In genomic region chr4:102827674-102828496, GRCh38 we compare ENCODE assay signal across 1 cellular context.
TF ChIP-seq lines count a peak whose summit lies in the region.

No MANE protein-coding gene starts in this region.

TF ChIP-seq in K562, 482 proteins besides CTCF, POLR2A, EP300 and RAD21 (continued from another document and continues in another):
- TF ChIP-seq, protein P1, sequence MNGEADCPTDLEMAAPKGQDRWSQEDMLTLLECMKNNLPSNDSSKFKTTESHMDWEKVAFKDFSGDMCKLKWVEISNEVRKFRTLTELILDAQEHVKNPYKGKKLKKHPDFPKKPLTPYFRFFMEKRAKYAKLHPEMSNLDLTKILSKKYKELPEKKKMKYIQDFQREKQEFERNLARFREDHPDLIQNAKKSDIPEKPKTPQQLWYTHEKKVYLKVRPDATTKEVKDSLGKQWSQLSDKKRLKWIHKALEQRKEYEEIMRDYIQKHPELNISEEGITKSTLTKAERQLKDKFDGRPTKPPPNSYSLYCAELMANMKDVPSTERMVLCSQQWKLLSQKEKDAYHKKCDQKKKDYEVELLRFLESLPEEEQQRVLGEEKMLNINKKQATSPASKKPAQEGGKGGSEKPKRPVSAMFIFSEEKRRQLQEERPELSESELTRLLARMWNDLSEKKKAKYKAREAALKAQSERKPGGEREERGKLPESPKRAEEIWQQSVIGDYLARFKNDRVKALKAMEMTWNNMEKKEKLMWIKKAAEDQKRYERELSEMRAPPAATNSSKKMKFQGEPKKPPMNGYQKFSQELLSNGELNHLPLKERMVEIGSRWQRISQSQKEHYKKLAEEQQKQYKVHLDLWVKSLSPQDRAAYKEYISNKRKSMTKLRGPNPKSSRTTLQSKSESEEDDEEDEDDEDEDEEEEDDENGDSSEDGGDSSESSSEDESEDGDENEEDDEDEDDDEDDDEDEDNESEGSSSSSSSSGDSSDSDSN (IDR thresholded peaks at IDR 0.05; ENCODE audit: borderline replicate concordance in 1 of 2, low read depth in 2 of 2, low read length in 2 of 2), result peak in 1 of 2 experiments; percentile 74; a peak in 1 of 4 replicates
- TF ChIP-seq JUND (IDR thresholded peaks at IDR 0.05; ENCODE audit: borderline replicate concordance, low read depth, low read length) (peak; percentile 53; the same call in 1 of the 2 replicates), JUND (tag; IDR thresholded peaks at IDR 0.05; ENCODE audit: borderline replicate concordance, low read depth, low read length) (peak; percentile 44; the same call in 1 of the 3 replicates), ZNF121 (CRISPR knock-in tag; conservative IDR thresholded peaks at IDR 0.05) (no peak), BCL6 (CRISPR knock-in tag; IDR thresholded peaks at IDR 0.05) (no peak), ZFP91 (CRISPR knock-in tag; IDR thresholded peaks at IDR 0.05) (no peak), ZNF311 (CRISPR knock-in tag; IDR thresholded peaks at IDR 0.05) (no peak), ZNF282 (CRISPR knock-in tag; IDR thresholded peaks at IDR 0.05) (no peak), NFYB (IDR thresholded peaks at IDR 0.05; ENCODE audit: extremely low read depth, insufficient read length) (peak; percentile 81), ERF (CRISPR knock-in tag; IDR thresholded peaks at IDR 0.05) (no peak), EP400 (IDR thresholded peaks at IDR 0.05) (peak; percentile 92), ZNF583 (CRISPR knock-in tag; IDR thresholded peaks at IDR 0.05) (no peak; the same call in 1 of the 2 replicates), ZNF696 (CRISPR knock-in tag; conservative IDR thresholded peaks at IDR 0.05) (no peak), CTCFL (IDR thresholded peaks at IDR 0.05; ENCODE audit: borderline replicate concordance, insufficient read depth, low read depth, low read length, poor library complexity, severe bottlenecking) (no peak), ZBTB12 (CRISPR knock-in tag; IDR thresholded peaks at IDR 0.05) (no peak), POLR2AphosphoS2 (IDR thresholded peaks at IDR 0.05; ENCODE audit: low read length) (peak; percentile 97), MCM2 (IDR thresholded peaks at IDR 0.05; ENCODE audit: low read depth) (no peak), IFI16 (CRISPR knock-in tag; IDR thresholded peaks at IDR 0.05) (no peak), ESRRB (CRISPR knock-in tag; IDR thresholded peaks at IDR 0.05; ENCODE audit: borderline replicate concordance) (no peak), KDM2B (CRISPR knock-in tag; IDR thresholded peaks at IDR 0.05) (no peak), STAG1 (CRISPR knock-in tag; IDR thresholded peaks at IDR 0.05; ENCODE audit: borderline replicate concordance) (no peak), ZKSCAN8 (CRISPR knock-in tag; IDR thresholded peaks at IDR 0.05) (no peak), ARID4B (CRISPR knock-in tag; IDR thresholded peaks at IDR 0.05) (no peak; the same call in 1 of the 2 replicates), POLR3G (IDR thresholded peaks at IDR 0.05; ENCODE audit: extremely low read depth, insufficient read length, insufficient replicate concordance) (no peak), NFIC (IDR thresholded peaks at IDR 0.05) (peak; percentile 50; the same call in 1 of the 2 replicates), CXXC5 (CRISPR knock-in tag; IDR thresholded peaks at IDR 0.05) (peak; percentile 20), DPF2 (IDR thresholded peaks at IDR 0.05) (peak; percentile 54; the same call in 1 of the 2 replicates), ETV6 (IDR thresholded peaks at IDR 0.05; ENCODE audit: borderline replicate concordance in 1 of 2, low read depth in 2 of 2, low read length in 1 of 2) (peak; percentile 3 to 83; a peak in 2 of 4 replicates), ETV6 (CRISPR knock-in tag; IDR thresholded peaks at IDR 0.05; ENCODE audit: borderline replicate concordance) (no peak), LEF1 (IDR thresholded peaks at IDR 0.05) (peak; percentile 54; the same call in 1 of the 2 replicates), ZNF146 (CRISPR knock-in tag; IDR thresholded peaks at IDR 0.05; ENCODE audit: unreplicated experiment) (no peak), SRSF1 (IDR thresholded peaks at IDR 0.05; ENCODE audit: low read depth, low read length) (no peak), SREBF1 (IDR thresholded peaks at IDR 0.05; ENCODE audit: borderline replicate concordance, low read depth, low read length) (no peak), CTBP1 (IDR thresholded peaks at IDR 0.05; ENCODE audit: borderline replicate concordance) (peak; percentile 83), JUN (IDR thresholded peaks at IDR 0.05; ENCODE audit: borderline replicate concordance, low read depth, low read length) (no peak), JUN (CRISPR knock-in tag; IDR thresholded peaks at IDR 0.05; ENCODE audit: borderline replicate concordance) (no peak; the same call in 1 of the 2 replicates)
- TF ChIP-seq, protein P2, sequence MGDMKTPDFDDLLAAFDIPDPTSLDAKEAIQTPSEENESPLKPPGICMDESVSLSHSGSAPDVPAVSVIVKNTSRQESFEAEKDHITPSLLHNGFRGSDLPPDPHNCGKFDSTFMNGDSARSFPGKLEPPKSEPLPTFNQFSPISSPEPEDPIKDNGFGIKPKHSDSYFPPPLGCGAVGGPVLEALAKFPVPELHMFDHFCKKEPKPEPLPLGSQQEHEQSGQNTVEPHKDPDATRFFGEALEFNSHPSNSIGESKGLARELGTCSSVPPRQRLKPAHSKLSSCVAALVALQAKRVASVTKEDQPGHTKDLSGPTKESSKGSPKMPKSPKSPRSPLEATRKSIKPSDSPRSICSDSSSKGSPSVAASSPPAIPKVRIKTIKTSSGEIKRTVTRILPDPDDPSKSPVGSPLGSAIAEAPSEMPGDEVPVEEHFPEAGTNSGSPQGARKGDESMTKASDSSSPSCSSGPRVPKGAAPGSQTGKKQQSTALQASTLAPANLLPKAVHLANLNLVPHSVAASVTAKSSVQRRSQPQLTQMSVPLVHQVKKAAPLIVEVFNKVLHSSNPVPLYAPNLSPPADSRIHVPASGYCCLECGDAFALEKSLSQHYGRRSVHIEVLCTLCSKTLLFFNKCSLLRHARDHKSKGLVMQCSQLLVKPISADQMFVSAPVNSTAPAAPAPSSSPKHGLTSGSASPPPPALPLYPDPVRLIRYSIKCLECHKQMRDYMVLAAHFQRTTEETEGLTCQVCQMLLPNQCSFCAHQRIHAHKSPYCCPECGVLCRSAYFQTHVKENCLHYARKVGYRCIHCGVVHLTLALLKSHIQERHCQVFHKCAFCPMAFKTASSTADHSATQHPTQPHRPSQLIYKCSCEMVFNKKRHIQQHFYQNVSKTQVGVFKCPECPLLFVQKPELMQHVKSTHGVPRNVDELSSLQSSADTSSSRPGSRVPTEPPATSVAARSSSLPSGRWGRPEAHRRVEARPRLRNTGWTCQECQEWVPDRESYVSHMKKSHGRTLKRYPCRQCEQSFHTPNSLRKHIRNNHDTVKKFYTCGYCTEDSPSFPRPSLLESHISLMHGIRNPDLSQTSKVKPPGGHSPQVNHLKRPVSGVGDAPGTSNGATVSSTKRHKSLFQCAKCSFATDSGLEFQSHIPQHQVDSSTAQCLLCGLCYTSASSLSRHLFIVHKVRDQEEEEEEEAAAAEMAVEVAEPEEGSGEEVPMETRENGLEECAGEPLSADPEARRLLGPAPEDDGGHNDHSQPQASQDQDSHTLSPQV (IDR thresholded peaks at IDR 0.05), result peak; percentile 38; the same call in 1 of the 2 replicates
- TF ChIP-seq, protein P3, sequence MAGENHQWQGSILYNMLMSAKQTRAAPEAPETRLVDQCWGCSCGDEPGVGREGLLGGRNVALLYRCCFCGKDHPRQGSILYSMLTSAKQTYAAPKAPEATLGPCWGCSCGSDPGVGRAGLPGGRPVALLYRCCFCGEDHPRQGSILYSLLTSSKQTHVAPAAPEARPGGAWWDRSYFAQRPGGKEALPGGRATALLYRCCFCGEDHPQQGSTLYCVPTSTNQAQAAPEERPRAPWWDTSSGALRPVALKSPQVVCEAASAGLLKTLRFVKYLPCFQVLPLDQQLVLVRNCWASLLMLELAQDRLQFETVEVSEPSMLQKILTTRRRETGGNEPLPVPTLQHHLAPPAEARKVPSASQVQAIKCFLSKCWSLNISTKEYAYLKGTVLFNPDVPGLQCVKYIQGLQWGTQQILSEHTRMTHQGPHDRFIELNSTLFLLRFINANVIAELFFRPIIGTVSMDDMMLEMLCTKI (IDR thresholded peaks at IDR 0.05; ENCODE audit: partially characterized antibody), result no peak
- TF ChIP-seq, protein P4, sequence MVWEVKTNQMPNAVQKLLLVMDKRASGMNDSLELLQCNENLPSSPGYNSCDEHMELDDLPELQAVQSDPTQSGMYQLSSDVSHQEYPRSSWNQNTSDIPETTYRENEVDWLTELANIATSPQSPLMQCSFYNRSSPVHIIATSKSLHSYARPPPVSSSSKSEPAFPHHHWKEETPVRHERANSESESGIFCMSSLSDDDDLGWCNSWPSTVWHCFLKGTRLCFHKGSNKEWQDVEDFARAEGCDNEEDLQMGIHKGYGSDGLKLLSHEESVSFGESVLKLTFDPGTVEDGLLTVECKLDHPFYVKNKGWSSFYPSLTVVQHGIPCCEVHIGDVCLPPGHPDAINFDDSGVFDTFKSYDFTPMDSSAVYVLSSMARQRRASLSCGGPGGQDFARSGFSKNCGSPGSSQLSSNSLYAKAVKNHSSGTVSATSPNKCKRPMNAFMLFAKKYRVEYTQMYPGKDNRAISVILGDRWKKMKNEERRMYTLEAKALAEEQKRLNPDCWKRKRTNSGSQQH (CRISPR knock-in tag; IDR thresholded peaks at IDR 0.05), result no peak
- TF ChIP-seq, protein P5, sequence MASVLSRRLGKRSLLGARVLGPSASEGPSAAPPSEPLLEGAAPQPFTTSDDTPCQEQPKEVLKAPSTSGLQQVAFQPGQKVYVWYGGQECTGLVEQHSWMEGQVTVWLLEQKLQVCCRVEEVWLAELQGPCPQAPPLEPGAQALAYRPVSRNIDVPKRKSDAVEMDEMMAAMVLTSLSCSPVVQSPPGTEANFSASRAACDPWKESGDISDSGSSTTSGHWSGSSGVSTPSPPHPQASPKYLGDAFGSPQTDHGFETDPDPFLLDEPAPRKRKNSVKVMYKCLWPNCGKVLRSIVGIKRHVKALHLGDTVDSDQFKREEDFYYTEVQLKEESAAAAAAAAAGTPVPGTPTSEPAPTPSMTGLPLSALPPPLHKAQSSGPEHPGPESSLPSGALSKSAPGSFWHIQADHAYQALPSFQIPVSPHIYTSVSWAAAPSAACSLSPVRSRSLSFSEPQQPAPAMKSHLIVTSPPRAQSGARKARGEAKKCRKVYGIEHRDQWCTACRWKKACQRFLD (CRISPR knock-in tag; IDR thresholded peaks at IDR 0.05), result peak; percentile 10; the same call in 1 of the 2 replicates
